Comparison of ENCODE assay signal across 8 cellular contexts in genomic region chr13:36297600-36298338, GRCh38. TPM values are rescaled to one million over a fixed set of nuclear protein-coding genes. Genes with fewer than 3 reads are reported as not detected.
DNase-seq lines count a peak whose midpoint lies in the region; ATAC-seq, FAIRE-seq and TF ChIP-seq lines count a peak whose summit lies in the region.

TSS of gene CCDC169 (minus strand) at chr13:36297814. CDS start at chr13:36297719, 95 bp downstream.

- H3K27ac ChIP-seq in HepG2 (ENCODE audit: extremely low read length, insufficient read depth, low read length), result no peak within 1 kb of the TSS

- no peak for TF ChIP-seq CTCF in HepG2 (CRISPR knock-in tag; IDR thresholded peaks at IDR 0.05)

- ATAC-seq in HepG2, result peak; percentile 85
- ATAC-seq in HG03469 (IDR thresholded peaks at IDR 0.05; ENCODE audit: unreplicated experiment), result no peak

- CTCF ChIA-PET in HepG2 (lab: Yijun Ruan, JAX; ENCODE audit: low intra/inter-chr PET ratio, low total read pairs), result no interaction called here

- TF ChIP-seq EP300 in HepG2 (IDR thresholded peaks at IDR 0.05; ENCODE audit: low read depth in 2 of 2, low read length in 2 of 2), result no peak
- no peak for TF ChIP-seq EP300 in HepG2 (CRISPR knock-in tag; IDR thresholded peaks at IDR 0.05; ENCODE audit: borderline replicate concordance)

- H3K9ac ChIP-seq in HepG2 (ENCODE audit: insufficient read depth, low read depth, low read length), result peak within 1 kb of the TSS; percentile 49

- peaks cover 26% of the 10 kb centered on the region for H3K4me1 ChIP-seq in HAP-1
- H3K4me1 ChIP-seq in HepG2 (ENCODE audit: insufficient read depth, low read length), result no peaks in the 10 kb centered on the region

- in situ Hi-C loops in HAP-1 (cut with MboI; ENCODE audit: low sequenced_read_pairs) (no loop called here), HepG2 (cut with HindIII; ENCODE audit: extremely low pct_ligation_motif_present, low pct_unique_long_range_greater_than_20kb) (no loop called here)

- WGBS in HepG2 (ENCODE audit: low lambda C conversion rate), result 22% methylated on average over 17 of the region's 43 CpGs

- intact Hi-C loops in HepG2 (cut with micrococcal nuclease; ENCODE audit: unreplicated experiment), result no loop called here

- H3K36me3 ChIP-seq in HAP-1 (replicated peaks) (no peaks in the 10 kb centered on the region; the same call in 1 of the 2 replicates), HepG2 (replicated peaks in 1 of 2; ENCODE audit: control insufficient read depth in 1 of 2, insufficient read depth in 2 of 2, low read length in 2 of 2) (no peaks in the 10 kb centered on the region)

- H3K79me2 ChIP-seq in HepG2 (ENCODE audit: insufficient read depth, low read length), result no peaks in the 10 kb centered on the region

- POLR2A ChIA-PET in HepG2 (lab: Yijun Ruan, JAX), result no interaction called here

- H3K27me3 ChIP-seq in HAP-1 (ENCODE audit: low read depth) (no peaks in the 10 kb centered on the region), HepG2 (ENCODE audit: control insufficient read depth in 1 of 2, insufficient read depth in 2 of 2, low read length in 2 of 2) (peaks cover 0 to 7% of the 10 kb centered on the region in 2 experiments; a peak in 3 of 5 replicates)

- no peak for TF ChIP-seq RAD21 in HepG2 (CRISPR knock-in tag; IDR thresholded peaks at IDR 0.05)

- H3K4me3 ChIP-seq in HAP-1 (peak within 1 kb of the TSS; percentile 48), HepG2 (replicated peaks in 1 of 3; ENCODE audit: insufficient read depth in 1 of 3, low read depth in 2 of 3, low read length in 3 of 3) (peak within 1 kb of the TSS; percentile 38 to 69 (median 42))

- H4K20me1 ChIP-seq in HepG2 (ENCODE audit: insufficient read depth, low read length), result no peaks in the 10 kb centered on the region

- 0 out of 4 replicates have a peak, but pooled peaks of 1 of the 2 experiments have one; percentile 30 for TF ChIP-seq POLR2A in HepG2 (IDR thresholded peaks at IDR 0.05; ENCODE audit: insufficient read depth in 1 of 2, low read depth in 2 of 2, low read length in 2 of 2)

- no peaks in the 10 kb centered on the region for H3K9me3 ChIP-seq in HAP-1
- no peaks in the 10 kb centered on the region for H3K9me3 ChIP-seq in HepG2 (ENCODE audit: low read length)

- no peak for FAIRE-seq in HepG2 (lab: Jason Lieb, UNC)

- no TSS peak for BruUV-seq in HepG2 (replicated peaks; lab: Mats Ljungman, UMichigan)

- H2AFZ ChIP-seq in HepG2 (ENCODE audit: low read length), result peak within 1 kb of the TSS; percentile 63

- DNase-seq in D341Med (ENCODE audit: low spot score) (peak; percentile 82), HAP-1 (ENCODE audit: low spot score in 2 of 2) (peak; percentile 64 to 94), NCI-H226 (peak; percentile 38), dermis microvascular lymphatic vessel endothelial cell (ENCODE audit: low read depth in 2 of 2) (peak; percentile 3 to 64), HepG2 (ENCODE audit: low spot score) (peak; percentile 5)
- DNase-seq in activated CD4-positive, alpha-beta T cell treated with anti-CD3 and anti-CD28 coated beads, Interleukin-2, amount 50 U/mL, for 48 hours, result peak; percentile 67 to 73
- DNase-seq in stimulated activated CD4-positive, alpha-beta T cell treated with anti-CD3 and anti-CD28 coated beads, Interleukin-2, amount 100 ng/mL, for 48 hours, result peak; percentile 42 to 49

- peak within 1 kb of the TSS; percentile 75 for H3K4me2 ChIP-seq in HepG2 (ENCODE audit: low read depth, low read length)

TF ChIP-seq in HepG2, 621 proteins besides CTCF, POLR2A, EP300 and RAD21 (continues in another document):
- no peak for TF ChIP-seq PPARG (CRISPR knock-in tag; conservative IDR thresholded peaks at IDR 0.05)
- peak; percentile 79 for TF ChIP-seq ATF1 (CRISPR knock-in tag; IDR thresholded peaks at IDR 0.05)
- TF ChIP-seq ZNF780A (CRISPR knock-in tag; IDR thresholded peaks at IDR 0.05), result no peak
- peak; percentile 66 for TF ChIP-seq HOXA3 (CRISPR knock-in tag; IDR thresholded peaks at IDR 0.05)
- 0 out of 2 replicates have a peak, but pooled peaks have one; percentile 37 for TF ChIP-seq HIVEP1 (CRISPR knock-in tag; IDR thresholded peaks at IDR 0.05)
- TF ChIP-seq NFYC (CRISPR knock-in tag; IDR thresholded peaks at IDR 0.05), result no peak
- peak; percentile 62 for TF ChIP-seq MAX (IDR thresholded peaks at IDR 0.05)
- TF ChIP-seq ZNF274 (CRISPR knock-in tag; IDR thresholded peaks at IDR 0.05), result no peak
- TF ChIP-seq SOX6 (IDR thresholded peaks at IDR 0.05), result no peak
- 0 out of 2 replicates have a peak, but pooled peaks have one; percentile 25 for TF ChIP-seq SOX6 (CRISPR knock-in tag; IDR thresholded peaks at IDR 0.05)
- TF ChIP-seq, protein P1, sequence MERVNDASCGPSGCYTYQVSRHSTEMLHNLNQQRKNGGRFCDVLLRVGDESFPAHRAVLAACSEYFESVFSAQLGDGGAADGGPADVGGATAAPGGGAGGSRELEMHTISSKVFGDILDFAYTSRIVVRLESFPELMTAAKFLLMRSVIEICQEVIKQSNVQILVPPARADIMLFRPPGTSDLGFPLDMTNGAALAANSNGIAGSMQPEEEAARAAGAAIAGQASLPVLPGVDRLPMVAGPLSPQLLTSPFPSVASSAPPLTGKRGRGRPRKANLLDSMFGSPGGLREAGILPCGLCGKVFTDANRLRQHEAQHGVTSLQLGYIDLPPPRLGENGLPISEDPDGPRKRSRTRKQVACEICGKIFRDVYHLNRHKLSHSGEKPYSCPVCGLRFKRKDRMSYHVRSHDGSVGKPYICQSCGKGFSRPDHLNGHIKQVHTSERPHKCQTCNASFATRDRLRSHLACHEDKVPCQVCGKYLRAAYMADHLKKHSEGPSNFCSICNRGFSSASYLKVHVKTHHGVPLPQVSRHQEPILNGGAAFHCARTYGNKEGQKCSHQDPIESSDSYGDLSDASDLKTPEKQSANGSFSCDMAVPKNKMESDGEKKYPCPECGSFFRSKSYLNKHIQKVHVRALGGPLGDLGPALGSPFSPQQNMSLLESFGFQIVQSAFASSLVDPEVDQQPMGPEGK (CRISPR knock-in tag; IDR thresholded peaks at IDR 0.05), result peak; percentile 42; the same call in 1 of the 2 replicates
- 0 out of 2 replicates have a peak, but pooled peaks have one; percentile 24 for TF ChIP-seq BORCS8-MEF2B (CRISPR knock-in tag; IDR thresholded peaks at IDR 0.05)
- TF ChIP-seq ATF2 (CRISPR knock-in tag; IDR thresholded peaks at IDR 0.05), result 0 out of 2 replicates have a peak, but pooled peaks have one; percentile 32
- peak; percentile 30; the same call in 1 of the 2 replicates for TF ChIP-seq SALL1 (CRISPR knock-in tag; IDR thresholded peaks at IDR 0.05)
- 0 out of 2 replicates have a peak, but pooled peaks have one; percentile 38 for TF ChIP-seq ZSCAN21 (CRISPR knock-in tag; IDR thresholded peaks at IDR 0.05; ENCODE audit: borderline replicate concordance)
- peak; percentile 46 for TF ChIP-seq KAT8 (CRISPR knock-in tag; IDR thresholded peaks at IDR 0.05)
- no peak for TF ChIP-seq TBX3 (IDR thresholded peaks at IDR 0.05; ENCODE audit: borderline replicate concordance)

RNA-seq across cellular contexts. Expression of gene CCDC169, which starts in this region (rescaled TPM):
- total RNA-seq in dermis microvascular lymphatic vessel endothelial cell (0.63 and 1.3 TPM in 2 replicates), HepG2 (2016; rRNA removed; fragmentation: Illumina TruSeq; extraction: Trizol) (0.33 and 0.38 TPM in 2 replicates)
- 0.30 TPM in 1 of 2 replicates, not detected in the other for total RNA-seq in HepG2 (2016; cell fraction: cytosol; rRNA removed; fragmentation: Illumina TruSeq; extraction: Trizol; ENCODE audit: low read depth)
- total RNA-seq in HepG2 (2016; cell fraction: insoluble cytoplasmic fraction; rRNA removed; fragmentation: Illumina TruSeq; extraction: Trizol), result 0.17 and 0.33 TPM in 2 replicates
- 0.31 and 0.74 TPM in 2 replicates for total RNA-seq in HepG2 (2016; cell fraction: membrane; rRNA removed; fragmentation: Illumina TruSeq; extraction: Trizol)
- total RNA-seq in HepG2 (2016; cell fraction: nucleus; rRNA removed; fragmentation: Illumina TruSeq; extraction: Trizol), result not detected in 2 replicates
- 0.25 and 0.27 TPM in 2 replicates for polyA plus RNA-seq in HepG2 (2011; rRNA removed)
- 0.05 and 0.08 TPM in 2 replicates for polyA plus RNA-seq in HepG2 (2011; cell fraction: cytosol; rRNA removed)
- 0.16 and 0.35 TPM in 2 replicates for polyA plus RNA-seq in HepG2 (2011; cell fraction: nucleus; rRNA removed)
- polyA plus RNA-seq in HepG2 (2012), result 0.16 and 0.32 TPM in 2 replicates
- 0.12 and 0.23 TPM in 2 replicates for polyA plus RNA-seq in HepG2 (2016; cell fraction: cytosol; fragmentation: Illumina TruSeq; extraction: Trizol; ENCODE audit: low read depth)
- 0.52 and 0.57 TPM in 2 replicates for polyA plus RNA-seq in HepG2 (2016; cell fraction: insoluble cytoplasmic fraction; fragmentation: Illumina TruSeq; extraction: Trizol; ENCODE audit: low read depth)
- polyA plus RNA-seq in HepG2 (2016; cell fraction: membrane; fragmentation: Illumina TruSeq; extraction: Trizol; ENCODE audit: low read depth), result 0.49 and 0.66 TPM in 2 replicates
- 0.21 TPM in 1 of 2 replicates, not detected in the other for polyA plus RNA-seq in HepG2 (2016; cell fraction: nucleus; fragmentation: Illumina TruSeq; extraction: Trizol; ENCODE audit: insufficient read depth, low read depth)
- 1.5 TPM in 1 of 2 replicates, not detected in the other for polyA minus RNA-seq in HepG2 (2011; rRNA and poly(A)+ RNA removed; ENCODE audit: low replicate concordance)
- polyA minus RNA-seq in HepG2 (2011; cell fraction: cytosol; rRNA and poly(A)+ RNA removed), result not detected in 2 replicates
- polyA minus RNA-seq in HepG2 (2011; cell fraction: nucleus; rRNA and poly(A)+ RNA removed), result 1.3 and 1.5 TPM in 2 replicates

Comparison
In these comparisons a context has a peak if more than half of its experiments do, and no peak if none do; other contexts are left out.
1. DNase-seq: peak in every context shown above with its lines; median percentile 82 in D341Med; 79 in HAP-1; 70 in activated CD4-positive, alpha-beta T cell treated with anti-CD3 and anti-CD28 coated beads, Interleukin-2, amount 50 U/mL, for 48 hours; 46 in stimulated activated CD4-positive, alpha-beta T cell treated with anti-CD3 and anti-CD28 coated beads, Interleukin-2, amount 100 ng/mL, for 48 hours; 38 in NCI-H226; 34 in dermis microvascular lymphatic vessel endothelial cell; 5 in HepG2.